ENCODE assay signal across 29 cellular contexts in genomic region chr15:97037080-97037479, GRCh38.
"Had no signal": no experiment of that assay in that cellular context is flagged by ENCODE, and none has a peak within 500 bp of the region (broad histone marks: within the 10 kb centered on the region; RNA-seq: fewer than 3 reads in every experiment).

No MANE protein-coding gene starts in this region.

- H3K27me3 ChIP-seq: esophagus squamous epithelium, gastrocnemius medialis, right atrium auricular region, stomach, thyroid gland, upper lobe of right lung had no signal

- H3K9me3 ChIP-seq: esophagus squamous epithelium, gastrocnemius medialis, psoas muscle, right atrium auricular region, thyroid gland, upper lobe of right lung had no signal

- H3K27me3 Mint-ChIP-seq: activated naive CD4-positive, alpha-beta T cell treated with anti-CD3 and anti-CD28 coated beads, Interleukin-2, amount 50 U/mL, for 24 hours; naive B cell; stimulated activated naive B cell treated with anti-CD40 and anti-IgM and Interleukin-4, amounts not matched to agents 10 μg/mL and 1 μg/mL and 100 μg/mL, for 72 hours had no signal

- H3K79me2 ChIP-seq: parathyroid adenoma had no signal

- H3K36me3 ChIP-seq: esophagus squamous epithelium, gastrocnemius medialis, right atrium auricular region, stomach, thyroid gland, upper lobe of right lung had no signal

- H2AFZ ChIP-seq: parathyroid adenoma had no signal

- H3K4me3 ChIP-seq: esophagus squamous epithelium, gastrocnemius medialis, psoas muscle, right atrium auricular region, stomach, thyroid gland, upper lobe of right lung had no signal

- DNase-seq: activated CD4-positive, alpha-beta T cell treated with anti-CD3 and anti-CD28 coated beads for 48 hours; activated CD4-positive, alpha-beta T cell treated with anti-CD3 and anti-CD28 coated beads, Interleukin-2, amount 50 U/mL, for 48 hours; activated CD8-positive, alpha-beta memory T cell treated with anti-CD3 and anti-CD28 coated beads for 24 hours; activated gamma-delta T cell treated with Interleukin-2 at 50 U/mL for 16 hours; caudate nucleus; effector CD8-positive, alpha-beta T cell; esophagus squamous epithelium; gastrocnemius medialis; glutamatergic neuron; islet precursor cell; left cardiac atrium; left ventricle myocardium superior; naive B cell; nephron progenitor cell; nucleus accumbens; psoas muscle; stimulated activated CD4-positive, alpha-beta T cell treated with anti-CD3 and anti-CD28 coated beads, Interleukin-15, amount 100 ng/mL, for 24 hours; stimulated activated CD4-positive, alpha-beta T cell treated with anti-CD3 and anti-CD28 coated beads, Interleukin-2, amount 100 ng/mL, for 24 hours; stimulated activated naive B cell treated with anti-CD40 and anti-IgM and Interleukin-4, amounts not matched to agents 10 μg/mL and 1 μg/mL and 100 μg/mL, for 72 hours; stomach; T-helper 9 cell; thyroid gland; upper lobe of right lung had no signal

- H3K36me3 Mint-ChIP-seq: activated naive CD4-positive, alpha-beta T cell treated with anti-CD3 and anti-CD28 coated beads, Interleukin-2, amount 50 U/mL, for 24 hours; naive B cell; stimulated activated naive B cell treated with anti-CD40 and anti-IgM and Interleukin-4, amounts not matched to agents 10 μg/mL and 1 μg/mL and 100 μg/mL, for 72 hours had no signal

- H3K4me1 Mint-ChIP-seq: activated naive CD4-positive, alpha-beta T cell treated with anti-CD3 and anti-CD28 coated beads, Interleukin-2, amount 50 U/mL, for 24 hours; naive B cell; nephron progenitor cell; stimulated activated naive B cell treated with anti-CD40 and anti-IgM and Interleukin-4, amounts not matched to agents 10 μg/mL and 1 μg/mL and 100 μg/mL, for 72 hours had no signal

- H3K27ac Mint-ChIP-seq: activated naive CD4-positive, alpha-beta T cell treated with anti-CD3 and anti-CD28 coated beads, Interleukin-2, amount 50 U/mL, for 24 hours; naive B cell; nephron progenitor cell; stimulated activated naive B cell treated with anti-CD40 and anti-IgM and Interleukin-4, amounts not matched to agents 10 μg/mL and 1 μg/mL and 100 μg/mL, for 72 hours; T-helper 1 cell treated with Interleukin-12 subunit alpha and Interleukin-12 subunit beta and Interleukin-4 antibody, amounts not matched to agents 30 μg/mL and 1 μg/mL, for 36 hours had no signal

- H3K4me1 ChIP-seq: esophagus squamous epithelium, gastrocnemius medialis, parathyroid adenoma, psoas muscle, right atrium auricular region, stomach, thyroid gland, upper lobe of right lung had no signal

- H3K27ac ChIP-seq: epithelial cell of prostate, esophagus squamous epithelium, gastrocnemius medialis, parathyroid adenoma, psoas muscle, right atrium auricular region, stomach, thyroid gland, upper lobe of right lung, VCaP had no signal

- H3K9ac ChIP-seq: parathyroid adenoma had no signal

- H3K4me3 Mint-ChIP-seq: activated naive CD4-positive, alpha-beta T cell treated with anti-CD3 and anti-CD28 coated beads, Interleukin-2, amount 50 U/mL, for 24 hours; naive B cell; nephron progenitor cell; stimulated activated naive B cell treated with anti-CD40 and anti-IgM and Interleukin-4, amounts not matched to agents 10 μg/mL and 1 μg/mL and 100 μg/mL, for 72 hours; T-helper 1 cell treated with Interleukin-12 subunit alpha and Interleukin-12 subunit beta and Interleukin-4 antibody, amounts not matched to agents 30 μg/mL and 1 μg/mL, for 36 hours had no signal

- ATAC-seq: gastrocnemius medialis; left cardiac atrium; left ventricle myocardium superior; psoas muscle; stimulated activated naive B cell treated with anti-CD40 and anti-IgM and Interleukin-4, amounts not matched to agents 10 μg/mL and 1 μg/mL and 100 μg/mL, for 72 hours; upper lobe of right lung had no signal
